In genomic region chr10:5810235-5810634, GRCh38 we compare ENCODE assay signal across 10 cellular contexts. TPM values are rescaled to one million over a fixed set of nuclear protein-coding genes. Genes with fewer than 3 reads are reported as not detected.
A peak's percentile ranks its signal among the peaks of the same experiment; 100 is the strongest.
DNase-seq lines count a peak whose midpoint lies in the region; ATAC-seq and TF ChIP-seq lines count a peak whose summit lies in the region.
"Had no signal": no experiment of that assay in that cellular context is flagged by ENCODE, and none has a peak within 500 bp of the region (broad histone marks: within the 10 kb centered on the region; RNA-seq: fewer than 3 reads in every experiment).

No MANE protein-coding gene starts in this region.

- H3K9me3 Mint-ChIP-seq in activated naive CD4-positive, alpha-beta T cell treated with anti-CD3 and anti-CD28 coated beads, Interleukin-2, amount 10 ng/mL, durations not matched to agents 7 days and 5 days = no peaks in the 10 kb centered on the region
- H3K9me3 Mint-ChIP-seq in stimulated activated naive B cell treated with anti-CD40 and anti-IgM and Interleukin-4, amounts not matched to agents 10 μg/mL and 1 μg/mL and 100 μg/mL, for 72 hours = no peaks in the 10 kb centered on the region

- CTCF ChIA-PET in activated naive CD4-positive, alpha-beta T cell treated with anti-CD3 and anti-CD28 coated beads, Interleukin-2, amount 10 ng/mL, durations not matched to agents 7 days and 5 days (lab: Charles Lee) = interaction anchor here (0.5 to 1.4 kb wide), 6 partner anchors 9 to 180 kb away, joined by 3 to 5 read pairs (median 3); no protein-coding TSS in a partner anchor

- no peak for DNase-seq in activated naive CD4-positive, alpha-beta T cell treated with anti-CD3 and anti-CD28 coated beads, Interleukin-2, amount 10 ng/mL, durations not matched to agents 7 days and 5 days
- DNase-seq in activated naive CD4-positive, alpha-beta T cell treated with Interleukin-2 at 50 U/mL for 16 hours = no peak
- DNase-seq in fibroblast of villous mesenchyme (ENCODE audit: low read depth) (no peak), GF-D8 (lab: John Stamatoyannopoulos, UW) (no peak), NCI-H1105 (lab: John Stamatoyannopoulos, UW) (no peak)
- no peak for DNase-seq in stimulated activated naive B cell treated with anti-CD40 and anti-IgM and Interleukin-4, amounts not matched to agents 10 μg/mL and 1 μg/mL and 100 μg/mL, for 72 hours
- DNase-seq: C1 segment of cervical spinal cord; stimulated activated CD4-positive, alpha-beta T cell treated with anti-CD3 and anti-CD28 coated beads, Interleukin-4, amount 100 ng/mL, for 1 hour had no signal

- H3K27ac Mint-ChIP-seq in activated naive CD4-positive, alpha-beta T cell treated with anti-CD3 and anti-CD28 coated beads, Interleukin-2, amount 10 ng/mL, durations not matched to agents 7 days and 5 days = peak overlapping the region; percentile 52
- H3K27ac Mint-ChIP-seq in stimulated activated naive B cell treated with anti-CD40 and anti-IgM and Interleukin-4, amounts not matched to agents 10 μg/mL and 1 μg/mL and 100 μg/mL, for 72 hours = peak overlapping the region; percentile 53

- H3K4me3 ChIP-seq in WI38 (ENCODE audit: low read depth, low read length) (peak overlapping the region; percentile 76), fibroblast of villous mesenchyme (ENCODE audit: low read depth, low read length) (peak overlapping the region; percentile 74)

- peaks cover 68% of the 10 kb centered on the region for H3K4me1 Mint-ChIP-seq in activated naive CD4-positive, alpha-beta T cell treated with anti-CD3 and anti-CD28 coated beads, Interleukin-2, amount 10 ng/mL, durations not matched to agents 7 days and 5 days
- H3K4me1 Mint-ChIP-seq in stimulated activated naive B cell treated with anti-CD40 and anti-IgM and Interleukin-4, amounts not matched to agents 10 μg/mL and 1 μg/mL and 100 μg/mL, for 72 hours = peaks cover 29 to 58% of the 10 kb centered on the region in 2 donors

- H3K4me3 Mint-ChIP-seq in activated naive CD4-positive, alpha-beta T cell treated with anti-CD3 and anti-CD28 coated beads, Interleukin-2, amount 10 ng/mL, durations not matched to agents 7 days and 5 days = peak overlapping the region; percentile 85
- H3K4me3 Mint-ChIP-seq in stimulated activated naive B cell treated with anti-CD40 and anti-IgM and Interleukin-4, amounts not matched to agents 10 μg/mL and 1 μg/mL and 100 μg/mL, for 72 hours = peak overlapping the region; percentile 92 to 99

- no peak for ATAC-seq in stimulated activated naive B cell treated with anti-CD40 and anti-IgM and Interleukin-4, amounts not matched to agents 10 μg/mL and 1 μg/mL and 100 μg/mL, for 72 hours (replicated peaks)
- ATAC-seq in HG02884 (IDR thresholded peaks at IDR 0.05; ENCODE audit: unreplicated experiment) = no peak

- no peak for TF ChIP-seq CTCF in WI38 (IDR thresholded peaks at IDR 0.05; ENCODE audit: low read depth, low read length)
- no peak for TF ChIP-seq CTCF in fibroblast of villous mesenchyme (IDR thresholded peaks at IDR 0.05; ENCODE audit: insufficient read depth, low read depth, low read length)

- H3K27me3 Mint-ChIP-seq in activated naive CD4-positive, alpha-beta T cell treated with anti-CD3 and anti-CD28 coated beads, Interleukin-2, amount 10 ng/mL, durations not matched to agents 7 days and 5 days = no peaks in the 10 kb centered on the region
- no peaks in the 10 kb centered on the region for H3K27me3 Mint-ChIP-seq in stimulated activated naive B cell treated with anti-CD40 and anti-IgM and Interleukin-4, amounts not matched to agents 10 μg/mL and 1 μg/mL and 100 μg/mL, for 72 hours

- peaks cover 38% of the 10 kb centered on the region for H3K36me3 Mint-ChIP-seq in activated naive CD4-positive, alpha-beta T cell treated with anti-CD3 and anti-CD28 coated beads, Interleukin-2, amount 10 ng/mL, durations not matched to agents 7 days and 5 days
- H3K36me3 Mint-ChIP-seq in stimulated activated naive B cell treated with anti-CD40 and anti-IgM and Interleukin-4, amounts not matched to agents 10 μg/mL and 1 μg/mL and 100 μg/mL, for 72 hours = peaks cover 44 to 68% of the 10 kb centered on the region in 2 donors

RNA-seq across cellular contexts. Expression of gene GDI2, which starts 3.0 kb away (rescaled TPM):
- 546 and 615 TPM in 2 replicates for total RNA-seq in fibroblast of villous mesenchyme
